23 cellular contexts compared by ENCODE assay signal in genomic region chr9:13900449-13900848, GRCh38.
A peak's percentile ranks its signal among the peaks of the same experiment; 100 is the strongest.
DNase-seq lines count a peak whose midpoint lies in the region; ATAC-seq and TF ChIP-seq lines count a peak whose summit lies in the region.
"Had no signal": no experiment of that assay in that cellular context is flagged by ENCODE, and none has a peak within 500 bp of the region (broad histone marks: within the 10 kb centered on the region; RNA-seq: fewer than 3 reads in every experiment).

No MANE protein-coding gene starts in this region.

- H3K4me3 Mint-ChIP-seq in WTC11, result no peak overlapping the region
- H3K4me3 Mint-ChIP-seq: neural crest cell; stimulated activated memory B cell treated with anti-CD40 and anti-IgM and Interleukin-4, amounts not matched to agents 10 μg/mL and 1 μg/mL and 100 μg/mL, for 72 hours had no signal

- H3K4me2 ChIP-seq in parathyroid adenoma (ENCODE audit: low read length), result no peak overlapping the region
- H3K4me2 ChIP-seq: A549 had no signal

- no peaks in the 10 kb centered on the region for H3K9me3 Mint-ChIP-seq in WTC11
- H3K9me3 Mint-ChIP-seq: neural crest cell had no signal

- H3K27ac ChIP-seq in heart right ventricle (peak overlapping the region; percentile 37 to 86 (median 65)), right cardiac atrium (ENCODE audit: low read length) (no peak overlapping the region), esophagus squamous epithelium (peak overlapping the region; percentile 29 to 76 (median 60)), parathyroid adenoma (peak overlapping the region; percentile 33), stomach (peak overlapping the region in 2 of 5 donors; percentile 35 to 52)
- H3K27ac ChIP-seq: A549, SJSA1, VCaP had no signal

- H3K27ac Mint-ChIP-seq in WTC11, result no peak overlapping the region
- H3K27ac Mint-ChIP-seq: stimulated activated memory B cell treated with anti-CD40 and anti-IgM and Interleukin-4, amounts not matched to agents 10 μg/mL and 1 μg/mL and 100 μg/mL, for 72 hours had no signal

- H3K4me1 Mint-ChIP-seq in WTC11, result peaks cover 43% of the 10 kb centered on the region
- H3K4me1 Mint-ChIP-seq: stimulated activated memory B cell treated with anti-CD40 and anti-IgM and Interleukin-4, amounts not matched to agents 10 μg/mL and 1 μg/mL and 100 μg/mL, for 72 hours had no signal

- H3K4me3 ChIP-seq in heart right ventricle (no peak overlapping the region), right cardiac atrium (ENCODE audit: low read length) (no peak overlapping the region), esophagus squamous epithelium (no peak overlapping the region), parathyroid adenoma (ENCODE audit: low read depth, low read length) (no peak overlapping the region), stomach (no peak overlapping the region)
- H3K4me3 ChIP-seq: A549, SJSA1 had no signal

- no peaks in the 10 kb centered on the region for H3K36me3 Mint-ChIP-seq in WTC11
- H3K36me3 Mint-ChIP-seq: stimulated activated memory B cell treated with anti-CD40 and anti-IgM and Interleukin-4, amounts not matched to agents 10 μg/mL and 1 μg/mL and 100 μg/mL, for 72 hours had no signal

- ATAC-seq in heart right ventricle, result peak in 5 of 8 donors; percentile 27 to 63 (median 31)
- no peak for ATAC-seq in right cardiac atrium
- ATAC-seq in HG03139 (IDR thresholded peaks at IDR 0.05; ENCODE audit: unreplicated experiment), result no peak
- no peak for ATAC-seq in WTC11
- ATAC-seq: A549; stimulated activated memory B cell treated with anti-CD40 and anti-IgM and Interleukin-4, amounts not matched to agents 10 μg/mL and 1 μg/mL and 100 μg/mL, for 72 hours had no signal

- TF ChIP-seq CTCF in heart right ventricle (IDR thresholded peaks at IDR 0.05) (no peak), esophagus squamous epithelium (IDR thresholded peaks at IDR 0.05) (no peak), parathyroid adenoma (IDR thresholded peaks at IDR 0.05) (no peak), WTC11 (IDR thresholded peaks at IDR 0.05) (no peak), stomach (IDR thresholded peaks at IDR 0.05) (no peak)

- CTCF ChIA-PET in WTC11 (lab: Charles Lee), result interaction anchor here (1.0 kb wide), 1 partner anchor 473 kb away, joined by 3 read pairs; no protein-coding TSS in a partner anchor

- DNase-seq in heart right ventricle (peak in 1 of 2 donors; percentile 6), right cardiac atrium (no peak), esophagus squamous epithelium (lab: John Stamatoyannopoulos, UW) (no peak), WTC11 (ENCODE audit: low spot score) (no peak), stomach (no peak)
- DNase-seq in activated naive CD4-positive, alpha-beta T cell treated with Interleukin-2 at 50 U/mL for 16 hours, result no peak
- DNase-seq: activated CD4-positive, alpha-beta T cell treated with anti-CD3 and anti-CD28 coated beads, Interleukin-2, amount 50 U/mL, for 1 hour; activated effector memory CD4-positive, alpha-beta T cell treated with Interleukin-2 at 50 U/mL for 16 hours; DMS79 treated with DMSO at 0.1 percent for 48 hours; effector CD8-positive, alpha-beta T cell; left cardiac atrium; NCI-H1092 treated with DMSO at 0.1 percent for 48 hours; NCI-H2029 treated with DMSO at 0.1 percent for 48 hours; NCI-H446 treated with DMSO at 0.1 percent for 48 hours; stimulated activated CD4-positive, alpha-beta T cell treated with anti-CD3 and anti-CD28 coated beads, Interleukin-2, amount 100 ng/mL, for 24 hours; T-helper 2 cell had no signal

- TF ChIP-seq POLR2A in esophagus squamous epithelium (IDR thresholded peaks at IDR 0.05) (no peak), stomach (IDR thresholded peaks at IDR 0.05) (no peak)

- no peak for TF ChIP-seq EP300 in stomach (IDR thresholded peaks at IDR 0.05)

- no peak overlapping the region for H2AFZ ChIP-seq in parathyroid adenoma

- H3K9ac ChIP-seq in parathyroid adenoma, result no peak overlapping the region

- 68 to 79% methylated on average over 5 of the region's 5 CpGs for whole genome bisulfite sequencing in heart right ventricle, 2 donors
- WGBS in right cardiac atrium, result 69% methylated on average over 5 of the region's 5 CpGs
- WGBS in esophagus squamous epithelium, 2 donors, result 33 to 50% methylated on average over 5 of the region's 5 CpGs
- WGBS in stomach, 5 donors, result 79 to 88% (median 84%) methylated on average over 5 of the region's 5 CpGs

- H3K27me3 ChIP-seq in heart right ventricle, result no peaks in the 10 kb centered on the region
- H3K27me3 ChIP-seq in right cardiac atrium (ENCODE audit: control insufficient read depth, insufficient read depth), result no peaks in the 10 kb centered on the region
- H3K27me3 ChIP-seq in esophagus squamous epithelium, result peaks cover 0 to 43% (median 0%) of the 10 kb centered on the region in 4 donors
- no peaks in the 10 kb centered on the region for H3K27me3 ChIP-seq in parathyroid adenoma (ENCODE audit: control insufficient read depth, insufficient read depth, low read length)
- no peaks in the 10 kb centered on the region for H3K27me3 ChIP-seq in stomach
- H3K27me3 ChIP-seq: SJSA1 had no signal

- H3K4me1 ChIP-seq in heart right ventricle (peaks cover 0 to 74% (median 41%) of the 10 kb centered on the region in 9 donors), right cardiac atrium (ENCODE audit: control insufficient read depth, insufficient read depth, low read length) (peaks cover 3% of the 10 kb centered on the region), esophagus squamous epithelium (peaks cover 4 to 53% (median 15%) of the 10 kb centered on the region in 3 donors), parathyroid adenoma (no peaks in the 10 kb centered on the region), stomach (peaks cover 0 to 12% (median 0%) of the 10 kb centered on the region in 4 donors)
- H3K4me1 ChIP-seq: A549 had no signal

- H3K27me3 Mint-ChIP-seq in WTC11 (ENCODE audit: low read depth), result no peaks in the 10 kb centered on the region; the same call in 1 of the 2 replicates
- H3K27me3 Mint-ChIP-seq: stimulated activated memory B cell treated with anti-CD40 and anti-IgM and Interleukin-4, amounts not matched to agents 10 μg/mL and 1 μg/mL and 100 μg/mL, for 72 hours had no signal

- POLR2A ChIA-PET in WTC11 (lab: Charles Lee), result no interaction called here

- no peaks in the 10 kb centered on the region for H3K36me3 ChIP-seq in heart right ventricle
- no peaks in the 10 kb centered on the region for H3K36me3 ChIP-seq in esophagus squamous epithelium
- H3K36me3 ChIP-seq in parathyroid adenoma (ENCODE audit: control insufficient read depth, insufficient read depth, low read length), result no peaks in the 10 kb centered on the region
- H3K36me3 ChIP-seq in stomach, result no peaks in the 10 kb centered on the region
- H3K36me3 ChIP-seq: SJSA1 had no signal

- H3K9me3 ChIP-seq in heart right ventricle (no peaks in the 10 kb centered on the region), right cardiac atrium (ENCODE audit: control insufficient read depth, low read length) (no peaks in the 10 kb centered on the region), esophagus squamous epithelium (no peaks in the 10 kb centered on the region), parathyroid adenoma (ENCODE audit: control insufficient read depth, low read length) (no peaks in the 10 kb centered on the region), stomach (no peaks in the 10 kb centered on the region)
- H3K9me3 ChIP-seq: A549, SJSA1 had no signal

- H3K79me2 ChIP-seq in parathyroid adenoma, result no peaks in the 10 kb centered on the region

- intact Hi-C loops in heart right ventricle (cut with DNase I), result loop anchor here in 2 of 10 donors (1.0 to 10.0 kb wide), 5 partner anchors 127 to 420 kb away; partner anchors contain the start of gene NFIB (in 1 of the 2)
- intact Hi-C loops in right cardiac atrium (cut with DNase I), result loop anchor here in 1 of 4 donors (10.0 kb wide), 1 partner anchor 194 kb away; no protein-coding TSS in a partner anchor
- intact Hi-C loops in esophagus squamous epithelium (cut with DNase I), result no loop called here
- intact Hi-C loops in stomach (cut with DNase I; ENCODE audit: low total_unique reads), result no loop called here

TF ChIP-seq in WTC11, 78 proteins besides CTCF, POLR2A, EP300 and RAD21 (continues in another document):
- no peak for TF ChIP-seq ARID4B (CRISPR knock-in tag; IDR thresholded peaks at IDR 0.05; ENCODE audit: borderline replicate concordance)
- TF ChIP-seq RORB (CRISPR knock-in tag; IDR thresholded peaks at IDR 0.05), result no peak
- TF ChIP-seq FOXJ3 (CRISPR knock-in tag; IDR thresholded peaks at IDR 0.05; ENCODE audit: borderline replicate concordance), result no peak
- no peak for TF ChIP-seq GRHL2 (CRISPR knock-in tag; IDR thresholded peaks at IDR 0.05; ENCODE audit: insufficient replicate concordance, severe bottlenecking)
- no peak for TF ChIP-seq ZNF671 (CRISPR knock-in tag; IDR thresholded peaks at IDR 0.05)
- no peak for TF ChIP-seq TEAD4 (CRISPR knock-in tag; IDR thresholded peaks at IDR 0.05)

Comparison
In these comparisons a context has a peak if more than half of its experiments do, and no peak if none do; other contexts are left out.
1. ATAC-seq: peak in heart right ventricle (5 of 8); none in right cardiac atrium (0 of 2), HG03139 (single experiment) and WTC11 (single experiment).